Comparison of ENCODE assay signal across 8 cellular contexts in genomic region chr4:183100827-183101226, GRCh38. TPM values are rescaled to one million over a fixed set of nuclear protein-coding genes. Genes with fewer than 3 reads are reported as not detected.
DNase-seq lines count a peak whose midpoint lies in the region; ATAC-seq and TF ChIP-seq lines count a peak whose summit lies in the region.

No MANE protein-coding gene starts in this region.

- no peak for TF ChIP-seq EP300 in Ishikawa (IDR thresholded peaks at IDR 0.05; ENCODE audit: borderline replicate concordance)

- ATAC-seq in effector memory CD8-positive, alpha-beta T cell (replicated peaks): no peak
- ATAC-seq in natural killer cell treated with Interleukin-12 subunit alpha and Interleukin-12 subunit beta and Interleukin-15 and Interleukin-18, amount 100 ng/mL, for 72 hours: no peak
- no peak for ATAC-seq in HG02642 (IDR thresholded peaks at IDR 0.05; ENCODE audit: poor library complexity, unreplicated experiment)

- intact Hi-C loops in CD14-positive monocyte (cut with micrococcal nuclease): no loop called here

- no peak for TF ChIP-seq RAD21 in Ishikawa (IDR thresholded peaks at IDR 0.05; ENCODE audit: low read depth)

- TF ChIP-seq CTCF in CD14-positive monocyte (IDR thresholded peaks at IDR 0.05) (no peak), GM13976 (IDR thresholded peaks at IDR 0.05; ENCODE audit: borderline replicate concordance, control extremely low read depth, extremely low read depth, insufficient read depth, missing control alignments) (no peak)

- peaks cover 18% of the 10 kb centered on the region for H3K4me1 Mint-ChIP-seq in CD14-positive monocyte
- peaks cover 0 to 5% of the 10 kb centered on the region in 2 donors for H3K4me1 Mint-ChIP-seq in effector memory CD8-positive, alpha-beta T cell (ENCODE audit: low read depth in 2 of 2)
- peaks cover 10 to 12% of the 10 kb centered on the region in 2 donors for H3K4me1 Mint-ChIP-seq in natural killer cell treated with Interleukin-12 subunit alpha and Interleukin-12 subunit beta and Interleukin-15 and Interleukin-18, amount 100 ng/mL, for 72 hours (ENCODE audit: low read depth in 2 of 2)

- no peak overlapping the region for H3K27ac Mint-ChIP-seq in CD14-positive monocyte
- no peak overlapping the region for H3K27ac Mint-ChIP-seq in effector memory CD8-positive, alpha-beta T cell
- H3K27ac Mint-ChIP-seq in natural killer cell treated with Interleukin-12 subunit alpha and Interleukin-12 subunit beta and Interleukin-15 and Interleukin-18, amount 100 ng/mL, for 72 hours: no peak overlapping the region

- peak overlapping the region; percentile 56 to 72 for H3K4me3 Mint-ChIP-seq in CD14-positive monocyte
- peak overlapping the region; percentile 33 to 60 for H3K4me3 Mint-ChIP-seq in effector memory CD8-positive, alpha-beta T cell
- H3K4me3 Mint-ChIP-seq in natural killer cell treated with Interleukin-12 subunit alpha and Interleukin-12 subunit beta and Interleukin-15 and Interleukin-18, amount 100 ng/mL, for 72 hours: peak overlapping the region; percentile 52

- in situ Hi-C loops in GM13976 (cut with MboI; ENCODE audit: low sequenced_read_pairs, unreplicated experiment): no loop called here

- DNase-seq in CD14-positive monocyte (ENCODE audit: low spot score) (no peak), GM13976 (ENCODE audit: low spot score) (no peak)
- no peak for DNase-seq in effector memory CD8-positive, alpha-beta T cell
- no peak for DNase-seq in natural killer cell treated with Interleukin-12 subunit alpha and Interleukin-12 subunit beta and Interleukin-15 and Interleukin-18, amount 100 ng/mL, for 72 hours (ENCODE audit: low spot score)
- DNase-seq in stimulated activated CD4-positive, alpha-beta T cell treated with anti-CD3 and anti-CD28 coated beads, Interleukin-2, amount 100 ng/mL, for 48 hours: no peak
- no peak for DNase-seq in activated CD4-positive, alpha-beta T cell treated with anti-CD3 and anti-CD28 coated beads for 48 hours

- H3K36me3 Mint-ChIP-seq in CD14-positive monocyte: peaks cover 4 to 12% of the 10 kb centered on the region in 2 donors
- H3K36me3 Mint-ChIP-seq in effector memory CD8-positive, alpha-beta T cell (ENCODE audit: insufficient read depth): peaks cover 12% of the 10 kb centered on the region
- no peaks in the 10 kb centered on the region for H3K36me3 Mint-ChIP-seq in natural killer cell treated with Interleukin-12 subunit alpha and Interleukin-12 subunit beta and Interleukin-15 and Interleukin-18, amount 100 ng/mL, for 72 hours

- H3K9me3 Mint-ChIP-seq in CD14-positive monocyte: peaks cover 0 to 12% (median 7%) of the 10 kb centered on the region in 7 donors
- H3K9me3 Mint-ChIP-seq in effector memory CD8-positive, alpha-beta T cell: no peaks in the 10 kb centered on the region
- H3K9me3 Mint-ChIP-seq in natural killer cell treated with Interleukin-12 subunit alpha and Interleukin-12 subunit beta and Interleukin-15 and Interleukin-18, amount 100 ng/mL, for 72 hours: no peaks in the 10 kb centered on the region

- H3K27me3 Mint-ChIP-seq in CD14-positive monocyte (ENCODE audit: low read depth in 3 of 3): peaks cover 35 to 55% (median 44%) of the 10 kb centered on the region in 3 donors
- H3K27me3 Mint-ChIP-seq in effector memory CD8-positive, alpha-beta T cell: peaks cover 23 to 26% of the 10 kb centered on the region in 2 donors
- H3K27me3 Mint-ChIP-seq in natural killer cell treated with Interleukin-12 subunit alpha and Interleukin-12 subunit beta and Interleukin-15 and Interleukin-18, amount 100 ng/mL, for 72 hours: peaks cover 15 to 45% of the 10 kb centered on the region in 2 donors

TF ChIP-seq in Ishikawa, 13 proteins besides CTCF, POLR2A, EP300 and RAD21:
- TF ChIP-seq REST (IDR thresholded peaks at IDR 0.05; ENCODE audit: low read depth): no peak
- 0 out of 2 replicates have a peak, but pooled peaks have one; percentile 20 for TF ChIP-seq MAX (IDR thresholded peaks at IDR 0.05)

RNA-seq across cellular contexts. Expression of gene WWC2, which starts 1.8 kb away (rescaled TPM):
- polyA plus RNA-seq in CD14-positive monocyte: 1 to 10 TPM; 1.9 to 2.9 TPM
- 10 to 100 TPM in 1 of 2 donors, 1 to 10 TPM in 1; 5.1 to 10.0 TPM for total RNA-seq in natural killer cell treated with Interleukin-12 subunit alpha and Interleukin-12 subunit beta and Interleukin-15 and Interleukin-18, amount 100 ng/mL, for 72 hours
